In genomic region chr12:45596366-45596765, GRCh38 we compare ENCODE assay signal across 8 cellular contexts.
"Had no signal": no experiment of that assay in that cellular context is flagged by ENCODE, and none has a peak within 500 bp of the region (broad histone marks: within the 10 kb centered on the region; RNA-seq: fewer than 3 reads in every experiment).

No MANE protein-coding gene starts in this region.

- H3K27ac ChIP-seq: KMS-11 had no signal

- H3K36me3 Mint-ChIP-seq: IgD-negative memory B cell had no signal

- DNase-seq: GOT3, H7, HFFc6, KBM-7 had no signal

- H3K4me3 ChIP-seq: HAP-1 had no signal

- H3K4me1 Mint-ChIP-seq: IgD-negative memory B cell had no signal

- H3K4me1 ChIP-seq: HAP-1 had no signal

- H3K9me3 ChIP-seq: HAP-1 had no signal

- H3K4me2 ChIP-seq: KMS-11 had no signal

- ATAC-seq: HCT116 had no signal

- H3K4me3 Mint-ChIP-seq: HFFc6, IgD-negative memory B cell had no signal

- H3K9me3 Mint-ChIP-seq: HFFc6 had no signal

- H3K27ac Mint-ChIP-seq: HFFc6, IgD-negative memory B cell had no signal

- H3K36me3 ChIP-seq: HAP-1 had no signal
